In the genomic region with DNA sequence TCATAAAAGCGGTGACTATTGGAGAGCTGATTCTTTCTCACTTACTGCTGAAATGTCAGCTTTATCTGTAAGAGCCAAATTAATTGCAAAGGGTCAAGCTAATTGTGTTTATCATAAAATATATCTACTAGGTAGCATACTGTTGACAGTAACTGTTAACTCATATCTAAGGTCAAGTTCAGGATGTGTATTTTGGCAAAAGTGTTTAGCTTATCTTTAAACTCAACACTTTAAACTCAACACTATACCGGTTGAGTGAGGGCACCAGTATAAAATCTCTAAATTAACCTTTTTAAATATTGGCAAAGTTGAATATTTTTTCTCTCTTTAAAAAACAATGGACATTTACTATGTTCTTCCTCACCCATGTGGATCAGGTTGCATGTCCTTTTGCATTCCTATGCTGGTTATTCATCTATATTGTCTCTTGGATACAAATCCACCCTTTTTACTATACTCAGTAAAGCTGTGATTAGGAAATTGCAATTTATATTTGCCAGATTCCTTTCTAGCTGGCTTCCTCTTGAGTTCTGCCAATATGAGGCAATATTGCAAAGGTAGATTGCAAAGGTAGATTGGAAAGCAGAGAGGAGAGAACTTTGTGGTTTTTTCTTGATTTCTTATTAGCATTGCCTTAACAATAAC, we compare ENCODE assay signal across 15 cellular contexts.
DNase-seq lines count a peak whose midpoint lies in the region; ATAC-seq lines count a peak whose summit lies in the region.
"Had no signal": no experiment of that assay in that cellular context is flagged by ENCODE, and none has a peak within 500 bp of the region (broad histone marks: within the 10 kb centered on the region; RNA-seq: fewer than 3 reads in every experiment).

No MANE protein-coding gene starts in this region.

- H2BK12ac ChIP-seq in mesenchymal stem cell (ENCODE audit: low read length in 2 of 2): no peak overlapping the region

- no peaks in the 10 kb centered on the region for H3K9me3 ChIP-seq in mesenchymal stem cell (ENCODE audit: control insufficient read depth, low read length)

- no peak overlapping the region for H2BK120ac ChIP-seq in mesenchymal stem cell (ENCODE audit: low read depth, low read length)

- H3K27ac ChIP-seq in mesenchymal stem cell (ENCODE audit: low read length, poor library complexity, severe bottlenecking): no peak overlapping the region
- H3K27ac ChIP-seq: heart left ventricle had no signal

- H2AK5ac ChIP-seq in mesenchymal stem cell (ENCODE audit: low read length, severe bottlenecking): peak overlapping the region; percentile 87

- H2AFZ ChIP-seq in mesenchymal stem cell (ENCODE audit: low read depth, low read length): no peak overlapping the region

- no peak overlapping the region for H3K23ac ChIP-seq in mesenchymal stem cell (ENCODE audit: low read length in 2 of 2)

- no peak overlapping the region for H4K91ac ChIP-seq in mesenchymal stem cell (ENCODE audit: low read length)

- no peaks in the 10 kb centered on the region for H3K36me3 ChIP-seq in mesenchymal stem cell (ENCODE audit: control insufficient read depth in 1 of 2, insufficient read depth in 2 of 2, low read depth in 1 of 2, low read length in 2 of 2)
- H3K36me3 ChIP-seq: heart left ventricle had no signal

- H2BK15ac ChIP-seq in mesenchymal stem cell (ENCODE audit: low read depth, poor library complexity, severe bottlenecking): no peak overlapping the region

- H3K4ac ChIP-seq in mesenchymal stem cell (ENCODE audit: low read depth in 1 of 2, low read length in 2 of 2): no peak overlapping the region

- no peaks in the 10 kb centered on the region for H3K27me3 ChIP-seq in mesenchymal stem cell (ENCODE audit: control insufficient read depth in 1 of 2, insufficient read depth in 1 of 2, low read length in 2 of 2)
- H3K27me3 ChIP-seq: heart left ventricle had no signal

- H3K4me1 ChIP-seq in mesenchymal stem cell (ENCODE audit: control insufficient read depth, insufficient read depth, low read depth, low read length): peaks cover 4% of the 10 kb centered on the region

- H3K9ac ChIP-seq in mesenchymal stem cell (ENCODE audit: low read length): no peak overlapping the region

- no CpG with 5 or more reads among the region's 2 CpGs for WGBS in mesenchymal stem cell

- ATAC-seq in HG03108 (IDR thresholded peaks at IDR 0.05; ENCODE audit: unreplicated experiment): no peak
- ATAC-seq: activated naive CD8-positive, alpha-beta T cell treated with anti-CD3 and anti-CD28 coated beads, Interleukin-2, amount 50 U/mL, for 24 hours; heart left ventricle had no signal

- no peak overlapping the region for H3K18ac ChIP-seq in mesenchymal stem cell (ENCODE audit: low read depth in 1 of 2, low read length in 2 of 2)

- H3K79me1 ChIP-seq in mesenchymal stem cell (replicated peaks; ENCODE audit: low read length, poor library complexity, severe bottlenecking): no peaks in the 10 kb centered on the region

- DNase-seq in EL: peak; percentile 56
- DNase-seq in LHCN-M2 (ENCODE audit: low read depth): peak; percentile 63
- peak; percentile 31 for DNase-seq in dedifferentiated amniotic fluid mesenchymal stem cell (ENCODE audit: extremely low spot score)
- DNase-seq in mesenchymal stem cell: peak; percentile 9
- no peak for DNase-seq in NCI-H524 treated with DMSO at 0.1 percent for 48 hours (lab: John Stamatoyannopoulos, UW)
- no peak for DNase-seq in D341Med (ENCODE audit: low spot score)
- no peak for DNase-seq in activated CD4-positive, CD25-positive, alpha-beta regulatory T cell treated with anti-CD3 and anti-CD28 coated beads, Interleukin-2, amount 50 U/mL, for 72 hours
- DNase-seq: activated CD4-positive, alpha-beta T cell treated with anti-CD3 and anti-CD28 coated beads, Interleukin-2, amount 50 U/mL, for 4 hours; activated naive CD8-positive, alpha-beta T cell treated with anti-CD3 and anti-CD28 coated beads, Interleukin-2, amount 50 U/mL, for 24 hours; activated T-cell treated with anti-CD3 and anti-CD28 coated beads, Interleukin-2, amount 50 U/mL, for 48 hours; erythroblast; heart left ventricle; NCI-H2081 treated with DMSO at 0.1 percent for 48 hours; NCI-H69 had no signal

- H3K4me3 ChIP-seq in mesenchymal stem cell (ENCODE audit: insufficient read depth in 1 of 2, low read depth in 1 of 2, low read length in 2 of 2): no peak overlapping the region
- H3K4me3 ChIP-seq: heart left ventricle had no signal

- no peak overlapping the region for H4K8ac ChIP-seq in mesenchymal stem cell (ENCODE audit: low read length)

- no peak overlapping the region for H2BK5ac ChIP-seq in mesenchymal stem cell (ENCODE audit: low read depth, low read length, poor library complexity, severe bottlenecking)

- H3K4me2 ChIP-seq in mesenchymal stem cell (ENCODE audit: low read length, poor library complexity, severe bottlenecking): no peak overlapping the region

- no peak overlapping the region for H3K14ac ChIP-seq in mesenchymal stem cell (ENCODE audit: low read length in 2 of 2)

Comparison
In these comparisons a context has a peak if more than half of its experiments do, and no peak if none do; other contexts are left out.
1. DNase-seq: peak in EL (single experiment), LHCN-M2 (single experiment), dedifferentiated amniotic fluid mesenchymal stem cell (single experiment) and mesenchymal stem cell (single experiment); none in NCI-H524 treated with DMSO at 0.1 percent for 48 hours (single experiment), D341Med (single experiment) and activated CD4-positive, CD25-positive, alpha-beta regulatory T cell treated with anti-CD3 and anti-CD28 coated beads, Interleukin-2, amount 50 U/mL, for 72 hours (single experiment).